In the genomic region with DNA sequence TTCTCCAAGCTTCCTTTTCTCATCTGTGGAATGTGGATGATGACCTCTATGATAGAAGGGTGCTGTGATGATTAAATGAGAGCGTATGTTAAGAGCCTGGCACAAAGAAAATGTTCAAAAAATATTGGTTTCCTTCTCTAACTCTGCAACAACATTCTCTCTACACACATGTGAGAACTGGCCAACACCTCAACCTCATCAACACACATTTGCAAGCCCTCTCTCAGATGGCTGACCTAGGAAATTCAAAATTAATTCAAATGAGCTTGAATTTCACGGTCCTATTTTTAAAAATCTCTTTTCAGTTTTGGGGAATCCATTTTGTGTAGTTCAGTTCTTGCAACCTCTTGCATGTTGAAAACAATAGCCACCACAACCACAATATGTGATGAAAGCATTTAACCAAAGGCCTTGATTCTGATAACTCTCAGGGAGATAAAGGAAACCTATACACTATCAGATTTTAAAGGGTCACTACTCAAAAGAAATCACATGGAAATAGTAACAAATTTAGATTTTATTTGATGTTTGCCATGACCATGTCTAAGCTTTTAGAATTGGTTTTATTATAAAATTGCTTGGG, we compare ENCODE assay signal across 29 cellular contexts. TPM values are rescaled to one million over a fixed set of nuclear protein-coding genes. Genes with fewer than 3 reads are reported as not detected.
DNase-seq lines count a peak whose midpoint lies in the region; ATAC-seq and TF ChIP-seq lines count a peak whose summit lies in the region.
"Had no signal": no experiment of that assay in that cellular context is flagged by ENCODE, and none has a peak within 500 bp of the region (broad histone marks: within the 10 kb centered on the region; RNA-seq: fewer than 3 reads in every experiment).

No MANE protein-coding gene starts in this region.

- H3K4me1 Mint-ChIP-seq in effector memory CD8-positive, alpha-beta T cell (ENCODE audit: low read depth in 2 of 2): no peaks in the 10 kb centered on the region

- no peak overlapping the region for H3K4me2 ChIP-seq in Loucy (ENCODE audit: low read depth, low read length, poor library complexity, severe bottlenecking)
- H3K4me2 ChIP-seq in PC-3 (ENCODE audit: low read length): no peak overlapping the region
- H3K4me2 ChIP-seq: BLaER1 treated with 17β-estradiol and CSF1 and Interleukin-3, amounts not matched to agents 10 nM and 100 nM; hepatocyte had no signal

- H3K9me3 ChIP-seq in Loucy (ENCODE audit: insufficient read depth, low read depth, low read length) (no peaks in the 10 kb centered on the region; the same call in 1 of the 2 replicates), PC-3 (ENCODE audit: low read length) (no peaks in the 10 kb centered on the region)
- H3K9me3 ChIP-seq: ascending aorta, esophagus squamous epithelium, gastrocnemius medialis, suprapubic skin had no signal

- ATAC-seq in GM18498 (IDR thresholded peaks at IDR 0.05; ENCODE audit: unreplicated experiment) (peak; percentile 52), GM21390 (IDR thresholded peaks at IDR 0.05; ENCODE audit: unreplicated experiment) (peak; percentile 47), PC-3 (no peak)
- ATAC-seq in activated CD4-positive, CD25-positive, alpha-beta regulatory T cell treated with anti-CD3 and anti-CD28 coated beads, Interleukin-2, amount 50 U/mL, for 24 hours: no peak
- ATAC-seq in effector memory CD8-positive, alpha-beta T cell (replicated peaks): no peak
- ATAC-seq: gastrocnemius medialis; sciatic nerve; stimulated activated effector memory CD8-positive, alpha-beta T cell treated with anti-CD3 and anti-CD28 coated beads, Interleukin-12 subunit alpha, Interleukin-12 subunit beta, amount 100 ng/mL, for 72 hours had no signal

- H3K36me3 Mint-ChIP-seq in effector memory CD8-positive, alpha-beta T cell (ENCODE audit: insufficient read depth): no peaks in the 10 kb centered on the region
- H3K36me3 Mint-ChIP-seq: stimulated activated effector memory CD8-positive, alpha-beta T cell treated with anti-CD3 and anti-CD28 coated beads, Interleukin-12 subunit alpha, Interleukin-12 subunit beta, amount 100 ng/mL, for 72 hours had no signal

- TF ChIP-seq CTCF in Loucy (conservative IDR thresholded peaks at IDR 0.05; ENCODE audit: low read length): no peak
- TF ChIP-seq CTCF in GM20000 (IDR thresholded peaks at IDR 0.05; ENCODE audit: extremely low read depth, missing control alignments): no peak
- no peak for TF ChIP-seq CTCF in PC-3 (conservative IDR thresholded peaks at IDR 0.05; ENCODE audit: low read depth, low read length)

- H4K20me1 ChIP-seq in Loucy (ENCODE audit: insufficient read depth, low read length, poor library complexity, severe bottlenecking): no peaks in the 10 kb centered on the region
- H4K20me1 ChIP-seq in PC-3 (ENCODE audit: low read length): no peaks in the 10 kb centered on the region
- H4K20me1 ChIP-seq: BLaER1 treated with 17β-estradiol and CSF1 and Interleukin-3, amounts not matched to agents 10 nM and 100 nM had no signal

- H3K27me3 ChIP-seq in Loucy (ENCODE audit: insufficient read depth, low read length, poor library complexity, severe bottlenecking) (no peaks in the 10 kb centered on the region), PC-3 (ENCODE audit: low read length) (no peaks in the 10 kb centered on the region)
- H3K27me3 ChIP-seq: ascending aorta; BLaER1 treated with 17β-estradiol and CSF1 and Interleukin-3, amounts not matched to agents 10 nM and 100 nM; esophagus squamous epithelium; gastrocnemius medialis; hepatocyte; SJCRH30; suprapubic skin had no signal

- H2AFZ ChIP-seq in Loucy (ENCODE audit: low read length) (peak overlapping the region; percentile 25; the same call in 1 of the 2 replicates), PC-3 (ENCODE audit: low read length) (no peak overlapping the region)
- H2AFZ ChIP-seq: hepatocyte had no signal

- H3K9me2 ChIP-seq in Loucy (replicated peaks; ENCODE audit: low read depth, low read length) (no peaks in the 10 kb centered on the region), PC-3 (replicated peaks; ENCODE audit: low read length) (no peaks in the 10 kb centered on the region)

- no peaks in the 10 kb centered on the region for H3K27me3 Mint-ChIP-seq in effector memory CD8-positive, alpha-beta T cell
- H3K27me3 Mint-ChIP-seq: activated CD4-positive, alpha-beta memory T cell treated with anti-CD3 and anti-CD28 coated beads, Interleukin-2, amount 10 ng/mL, durations not matched to agents 7 days and 5 days; activated naive CD8-positive, alpha-beta T cell treated with anti-CD3 and anti-CD28 coated beads for 36 hours; dendritic cell treated with granulocyte-macrophage colony-stimulating factor and Interleukin-4, amounts not matched to agents 40 ng/mL and 50 ng/mL, for 4 days had no signal

- no TSS peak for BruUV-seq in PC-3 (replicated peaks; lab: Mats Ljungman, UMichigan)

- POLR2A ChIA-PET in PC-3 (lab: Charles Lee; ENCODE audit: unreplicated experiment): no interaction called here

- H3K79me2 ChIP-seq in Loucy (ENCODE audit: insufficient read depth, low read length): no peaks in the 10 kb centered on the region
- H3K79me2 ChIP-seq in PC-3 (ENCODE audit: low read length): no peaks in the 10 kb centered on the region
- H3K79me2 ChIP-seq: hepatocyte had no signal

- no peak overlapping the region for H3K27ac ChIP-seq in PC-3 (ENCODE audit: low read length)
- H3K27ac ChIP-seq: ascending aorta; BLaER1 treated with 17β-estradiol and CSF1 and Interleukin-3, amounts not matched to agents 10 nM and 100 nM; esophagus squamous epithelium; gastrocnemius medialis; hepatocyte; SJCRH30; suprapubic skin had no signal

- no peaks in the 10 kb centered on the region for H3K9me3 Mint-ChIP-seq in effector memory CD8-positive, alpha-beta T cell
- H3K9me3 Mint-ChIP-seq: dendritic cell treated with granulocyte-macrophage colony-stimulating factor and Interleukin-4, amounts not matched to agents 40 ng/mL and 50 ng/mL, for 4 days had no signal

- no peak overlapping the region for H3K4me3 ChIP-seq in Loucy (ENCODE audit: low read length, poor library complexity, severe bottlenecking)
- no peak overlapping the region for H3K4me3 ChIP-seq in PC-3 (ENCODE audit: low read length)
- H3K4me3 ChIP-seq: ascending aorta; BLaER1 treated with 17β-estradiol and CSF1 and Interleukin-3, amounts not matched to agents 10 nM and 100 nM; esophagus squamous epithelium; gastrocnemius medialis; hepatocyte; SJCRH30; suprapubic skin had no signal

- no peaks in the 10 kb centered on the region for H3F3A ChIP-seq in Loucy (ENCODE audit: low read depth)
- H3F3A ChIP-seq in PC-3 (ENCODE audit: low read length, unreplicated experiment): no peaks in the 10 kb centered on the region

- peaks cover 29% of the 10 kb centered on the region for H3K4me1 ChIP-seq in Loucy (ENCODE audit: insufficient read depth, low read length, poor library complexity, severe bottlenecking)
- peaks cover 23% of the 10 kb centered on the region for H3K4me1 ChIP-seq in PC-3 (ENCODE audit: insufficient read depth, low read length)
- H3K4me1 ChIP-seq: ascending aorta, gastrocnemius medialis, SJCRH30 had no signal

- H3K36me3 ChIP-seq in Loucy (ENCODE audit: insufficient read depth, low read length) (no peaks in the 10 kb centered on the region), PC-3 (ENCODE audit: low read depth, low read length) (no peaks in the 10 kb centered on the region)
- H3K36me3 ChIP-seq: ascending aorta; BLaER1 treated with 17β-estradiol and CSF1 and Interleukin-3, amounts not matched to agents 10 nM and 100 nM; esophagus squamous epithelium; gastrocnemius medialis; SJCRH30; suprapubic skin had no signal

- H3K9ac ChIP-seq in Loucy (ENCODE audit: low read depth, low read length, poor library complexity, severe bottlenecking) (no peak overlapping the region), PC-3 (ENCODE audit: low read length) (no peak overlapping the region)
- H3K9ac ChIP-seq: BLaER1 treated with 17β-estradiol and CSF1 and Interleukin-3, amounts not matched to agents 10 nM and 100 nM had no signal

- intact Hi-C loops in PC-3 (cut with micrococcal nuclease): no loop called here

- DNase-seq in kidney tubule cell (ENCODE audit: low spot score) (peak; percentile 38), GM20000 (ENCODE audit: low spot score) (no peak), PC-3 (no peak)
- DNase-seq in effector memory CD8-positive, alpha-beta T cell: no peak
- DNase-seq: activated CD4-positive, alpha-beta memory T cell treated with anti-CD3 and anti-CD28 coated beads, Interleukin-2, amount 10 ng/mL, durations not matched to agents 7 days and 5 days; activated naive CD8-positive, alpha-beta T cell treated with anti-CD3 and anti-CD28 coated beads for 36 hours; caudate nucleus; COR-L47; DMS53; esophagus squamous epithelium; gastrocnemius medialis; Kasumi-1; NCI-H1105; NCI-H1930; NCI-H524 treated with DMSO at 0.1 percent for 48 hours; SJCRH30; stimulated activated CD4-positive, alpha-beta T cell treated with anti-CD3 and anti-CD28 coated beads, Interleukin-4, amount 100 ng/mL, for 24 hours had no signal

- H3K4me3 Mint-ChIP-seq in effector memory CD8-positive, alpha-beta T cell: no peak overlapping the region
- H3K4me3 Mint-ChIP-seq: activated CD4-positive, alpha-beta memory T cell treated with anti-CD3 and anti-CD28 coated beads, Interleukin-2, amount 10 ng/mL, durations not matched to agents 7 days and 5 days; activated naive CD8-positive, alpha-beta T cell treated with anti-CD3 and anti-CD28 coated beads for 36 hours; dendritic cell treated with granulocyte-macrophage colony-stimulating factor and Interleukin-4, amounts not matched to agents 40 ng/mL and 50 ng/mL, for 4 days; stimulated activated effector memory CD8-positive, alpha-beta T cell treated with anti-CD3 and anti-CD28 coated beads, Interleukin-12 subunit alpha, Interleukin-12 subunit beta, amount 100 ng/mL, for 72 hours; T-helper 1 cell treated with Interleukin-12 subunit alpha and Interleukin-12 subunit beta and Interleukin-4 antibody, amounts not matched to agents 30 μg/mL and 1 μg/mL, for 36 hours had no signal

- no peak overlapping the region for H3K27ac Mint-ChIP-seq in effector memory CD8-positive, alpha-beta T cell
- H3K27ac Mint-ChIP-seq: activated CD4-positive, alpha-beta memory T cell treated with anti-CD3 and anti-CD28 coated beads, Interleukin-2, amount 10 ng/mL, durations not matched to agents 7 days and 5 days; activated naive CD8-positive, alpha-beta T cell treated with anti-CD3 and anti-CD28 coated beads for 36 hours; dendritic cell treated with granulocyte-macrophage colony-stimulating factor and Interleukin-4, amounts not matched to agents 40 ng/mL and 50 ng/mL, for 4 days; stimulated activated effector memory CD8-positive, alpha-beta T cell treated with anti-CD3 and anti-CD28 coated beads, Interleukin-12 subunit alpha, Interleukin-12 subunit beta, amount 100 ng/mL, for 72 hours; T-helper 1 cell treated with Interleukin-12 subunit alpha and Interleukin-12 subunit beta and Interleukin-4 antibody, amounts not matched to agents 30 μg/mL and 1 μg/mL, for 36 hours had no signal

- CTCF ChIA-PET in PC-3 (lab: Charles Lee): no interaction called here

RNA-seq across cellular contexts. Expression of a gene that starts 16.7 kb away (rescaled TPM):
- total RNA-seq in PC-3 (2014; rRNA removed): 45.4 and 56.8 TPM in 2 replicates

Comparison
In these comparisons a context has a peak if more than half of its experiments do, and no peak if none do; other contexts are left out.
1. ATAC-seq: peak in GM18498 (single experiment) and GM21390 (single experiment); none in PC-3 (single experiment), activated CD4-positive, CD25-positive, alpha-beta regulatory T cell treated with anti-CD3 and anti-CD28 coated beads, Interleukin-2, amount 50 U/mL, for 24 hours (0 of 2) and effector memory CD8-positive, alpha-beta T cell (single experiment).